ENCODE assay signal across 21 cellular contexts in genomic region chr5:143168877-143169810, GRCh38.
"Had no signal": no experiment of that assay in that cellular context is flagged by ENCODE, and none has a peak within 500 bp of the region (broad histone marks: within the 10 kb centered on the region; RNA-seq: fewer than 3 reads in every experiment).

No MANE protein-coding gene starts in this region.

- H3K4me3 ChIP-seq: cardiac muscle cell, K562, PC-9 had no signal

- H3K36me3 Mint-ChIP-seq: activated CD4-positive, alpha-beta memory T cell treated with anti-CD3 and anti-CD28 coated beads for 36 hours had no signal

- H3K27ac ChIP-seq: brain microvascular endothelial cell, cardiac muscle cell, PC-9 had no signal

- H3K4me2 ChIP-seq: PC-9 had no signal

- ATAC-seq: activated naive CD4-positive, alpha-beta T cell treated with anti-CD3 and anti-CD28 coated beads, Interleukin-2, amount 50 U/mL, for 72 hours; activated naive CD8-positive, alpha-beta T cell treated with anti-CD3 and anti-CD28 coated beads, Interleukin-2, amount 50 U/mL, for 24 hours; activated T-cell treated with anti-CD3 and anti-CD28 coated beads, Interleukin-2, amount 50 U/mL, for 4 hours; T-helper 17 cell had no signal

- H3K4me1 Mint-ChIP-seq: activated CD4-positive, alpha-beta T cell treated with anti-CD3 and anti-CD28 coated beads, Interleukin-2, amount 10 ng/mL, durations not matched to agents 7 days and 5 days; activated naive CD8-positive, alpha-beta T cell treated with anti-CD3 and anti-CD28 coated beads, Interleukin-2, amount 50 U/mL, for 24 hours had no signal

- DNase-seq: activated CD4-positive, alpha-beta memory T cell treated with anti-CD3 and anti-CD28 coated beads for 36 hours; activated CD4-positive, alpha-beta T cell treated with anti-CD3 and anti-CD28 coated beads, Interleukin-2, amount 10 ng/mL, durations not matched to agents 7 days and 5 days; activated CD4-positive, CD25-positive, alpha-beta regulatory T cell; activated CD8-positive, alpha-beta memory T cell treated with anti-CD3 and anti-CD28 coated beads for 24 hours; activated effector memory CD4-positive, alpha-beta T cell treated with anti-CD3 and anti-CD28 coated beads, Interleukin-2, amount 50 U/mL, for 16 hours; activated naive CD4-positive, alpha-beta T cell treated with Interleukin-2 at 50 U/mL for 16 hours; activated naive CD8-positive, alpha-beta T cell treated with anti-CD3 and anti-CD28 coated beads, Interleukin-2, amount 50 U/mL, for 24 hours; activated T-cell treated with anti-CD3 and anti-CD28 coated beads, Interleukin-2, amount 50 U/mL, for 4 hours; amniotic stem cell; brain microvascular endothelial cell; NCI-H1092 treated with DMSO at 0.1 percent for 48 hours; NCI-H1417 treated with DMSO at 0.1 percent for 48 hours; NCI-H2029; NCI-H524; PC-9; SIG-M5; T-helper 17 cell; T-helper 9 cell had no signal

- H3K27me3 Mint-ChIP-seq: activated CD4-positive, alpha-beta memory T cell treated with anti-CD3 and anti-CD28 coated beads for 36 hours; activated CD4-positive, alpha-beta T cell treated with anti-CD3 and anti-CD28 coated beads, Interleukin-2, amount 10 ng/mL, durations not matched to agents 7 days and 5 days; activated naive CD8-positive, alpha-beta T cell treated with anti-CD3 and anti-CD28 coated beads, Interleukin-2, amount 50 U/mL, for 24 hours; T-helper 17 cell had no signal

- H2AFZ ChIP-seq: PC-9 had no signal

- H3K36me3 ChIP-seq: brain microvascular endothelial cell, cardiac muscle cell had no signal

- H3K27ac Mint-ChIP-seq: activated CD4-positive, alpha-beta memory T cell treated with anti-CD3 and anti-CD28 coated beads for 36 hours; activated CD4-positive, alpha-beta T cell treated with anti-CD3 and anti-CD28 coated beads, Interleukin-2, amount 10 ng/mL, durations not matched to agents 7 days and 5 days; activated naive CD8-positive, alpha-beta T cell treated with anti-CD3 and anti-CD28 coated beads, Interleukin-2, amount 50 U/mL, for 24 hours; T-helper 17 cell had no signal

- H3K9me3 Mint-ChIP-seq: activated CD4-positive, alpha-beta memory T cell treated with anti-CD3 and anti-CD28 coated beads for 36 hours; activated CD4-positive, alpha-beta T cell treated with anti-CD3 and anti-CD28 coated beads, Interleukin-2, amount 10 ng/mL, durations not matched to agents 7 days and 5 days; activated naive CD4-positive, alpha-beta T cell treated with anti-CD3 and anti-CD28 coated beads, Interleukin-2, amount 50 U/mL, for 72 hours; activated naive CD8-positive, alpha-beta T cell treated with anti-CD3 and anti-CD28 coated beads, Interleukin-2, amount 50 U/mL, for 24 hours; activated T-cell treated with anti-CD3 and anti-CD28 coated beads, Interleukin-2, amount 50 U/mL, for 4 hours had no signal

- H3K4me3 Mint-ChIP-seq: activated CD4-positive, alpha-beta memory T cell treated with anti-CD3 and anti-CD28 coated beads for 36 hours; activated CD4-positive, alpha-beta T cell treated with anti-CD3 and anti-CD28 coated beads, Interleukin-2, amount 10 ng/mL, durations not matched to agents 7 days and 5 days; activated naive CD8-positive, alpha-beta T cell treated with anti-CD3 and anti-CD28 coated beads, Interleukin-2, amount 50 U/mL, for 24 hours; activated T-cell treated with anti-CD3 and anti-CD28 coated beads, Interleukin-2, amount 50 U/mL, for 4 hours; T-helper 17 cell had no signal

- H3K27me3 ChIP-seq: brain microvascular endothelial cell, cardiac muscle cell had no signal
